Comparison of ENCODE assay signal across 33 cellular contexts in the genomic region with DNA sequence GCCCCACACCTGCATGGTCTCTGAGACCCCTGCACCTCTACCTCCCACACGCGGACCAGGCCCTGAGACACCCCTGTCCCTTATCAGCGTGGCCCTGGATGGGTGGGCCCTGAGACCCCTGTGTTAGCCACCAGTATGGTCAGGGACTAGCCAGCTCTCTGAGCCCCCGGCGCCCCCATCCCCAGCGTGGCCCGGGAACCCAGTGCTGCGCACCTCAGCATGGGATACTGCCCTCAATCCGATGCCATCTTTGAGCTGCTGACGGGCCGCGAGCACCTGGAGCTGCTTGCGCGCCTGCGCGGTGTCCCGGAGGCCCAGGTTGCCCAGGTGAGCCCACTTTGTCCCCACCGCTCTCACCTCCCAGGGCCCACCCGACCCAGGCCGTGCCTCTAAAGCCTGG. TPM values are rescaled to one million over a fixed set of nuclear protein-coding genes. Genes with fewer than 3 reads are reported as not detected.
"Had no signal": no experiment of that assay in that cellular context is flagged by ENCODE, and none has a peak within 500 bp of the region (broad histone marks: within the 10 kb centered on the region; RNA-seq: fewer than 3 reads in every experiment).

No MANE protein-coding gene starts in this region.

- H3K4me2 ChIP-seq: smooth muscle cell had no signal

- H3K36me3 ChIP-seq: uterus had no signal

- DNase-seq: activated CD4-positive, alpha-beta T cell treated with anti-CD3 and anti-CD28 coated beads, Interleukin-2, amount 50 U/mL, for 1 hour; activated CD4-positive, CD25-positive, alpha-beta regulatory T cell treated with anti-CD3 and anti-CD28 coated beads, Interleukin-2, amount 50 U/mL, for 72 hours; activated gamma-delta T cell; activated naive CD4-positive, alpha-beta T cell treated with anti-CD3 and anti-CD28 coated beads, Interleukin-2, amount 50 U/mL, for 16 hours; aorta; dermis blood vessel endothelial cell; effector CD8-positive, alpha-beta T cell; glutamatergic neuron; hippocampal formation; left cardiac atrium; naive B cell; stimulated activated naive CD4-positive, alpha-beta T cell; testis; trophoblast cell; uterus had no signal

- H3K4me3 ChIP-seq: esophagus muscularis mucosa, lung, smooth muscle cell, testis, uterus had no signal

- H3K27me3 ChIP-seq: testis had no signal

- H3K4me1 ChIP-seq: testis had no signal

- H3K9me3 ChIP-seq: testis had no signal

- ATAC-seq: activated CD8-positive, alpha-beta T cell treated with anti-CD3 and anti-CD28 coated beads, Interleukin-2, amount 10 ng/mL, durations not matched to agents 7 days and 5 days; left cardiac atrium; sciatic nerve had no signal

- H3K27ac ChIP-seq: esophagus muscularis mucosa, testis, uterus, VCaP had no signal

RNA-seq across cellular contexts. Expression of a gene that starts 40.7 kb away (rescaled TPM):
- total RNA-seq: activated CD8-positive, alpha-beta T cell treated with anti-CD3 and anti-CD28 coated beads, Interleukin-2, amount 10 ng/mL, durations not matched to agents 7 days and 5 days; activated T-helper 1 cell treated with anti-CD3 and anti-CD28 coated beads, Interleukin-12 subunit alpha, Interleukin-12 subunit beta, Interleukin-2, Interleukin-4 antibody, amounts not matched to agents 30 ng/mL and 10 ng/mL and 1 ng/mL, durations not matched to agents 14 hours and 24 hours and 36 hours; aorta; cardiac septum; dermis blood vessel endothelial cell; endothelial cell of umbilical vein; esophagus muscularis mucosa; frontal cortex; left cardiac atrium; lung; mesenteric fat pad; mucosa of gallbladder; neural crest cell; osteoblast; posterior vena cava; renal cortical epithelial cell; sciatic nerve; smooth muscle cell; T-helper 2 cell treated with Interferon-gamma antibody and Interleukin-4, amounts not matched to agents 100 ng/mL and 5 ng/mL, for 36 hours; testis; uterus had no signal
- polyA plus RNA-seq: adipose tissue, aorta, endothelial cell of umbilical vein, lung, smooth muscle cell had no signal
